Comparison of ENCODE assay signal across 1 cellular context in the genomic region with DNA sequence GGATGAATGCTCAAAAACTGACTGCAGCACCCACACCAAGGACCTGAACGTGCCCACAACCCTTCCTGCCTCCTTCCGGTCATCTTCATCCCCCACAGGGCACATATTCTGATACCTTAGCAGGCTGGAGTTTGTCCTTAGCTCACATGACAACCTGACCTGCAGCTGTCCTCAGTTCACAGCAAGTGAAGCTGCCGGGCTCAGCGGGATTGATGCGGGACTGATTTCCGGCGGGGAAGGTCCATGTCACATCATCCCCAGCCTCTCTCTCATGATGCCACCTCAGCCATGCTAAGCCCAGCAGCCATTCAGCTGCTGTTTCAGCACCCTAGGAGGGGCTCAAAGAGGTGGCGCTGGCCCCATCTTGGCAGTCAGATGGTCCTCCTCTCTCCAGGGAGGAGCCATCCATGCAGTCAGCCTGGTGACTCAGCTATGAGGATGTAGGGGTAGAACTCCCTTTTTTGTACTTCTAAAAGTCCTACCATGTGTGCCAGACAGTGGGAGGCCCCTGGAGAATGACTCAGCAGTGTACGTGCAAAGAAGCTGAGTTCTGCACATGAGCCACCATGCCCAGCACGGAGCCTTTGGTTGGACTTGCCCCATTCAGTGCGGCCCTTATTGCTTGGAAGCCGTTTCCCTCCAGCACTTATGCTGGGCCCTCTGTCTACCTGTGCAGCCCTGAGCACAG.
A peak's percentile ranks its signal among the peaks of the same experiment; 100 is the strongest.
TF ChIP-seq lines count a peak whose summit lies in the region.

No MANE protein-coding gene starts in this region.

TF ChIP-seq in K562, 482 proteins besides CTCF, POLR2A, EP300 and RAD21 (continued from another document and continues in another):
- TF ChIP-seq, protein P1, sequence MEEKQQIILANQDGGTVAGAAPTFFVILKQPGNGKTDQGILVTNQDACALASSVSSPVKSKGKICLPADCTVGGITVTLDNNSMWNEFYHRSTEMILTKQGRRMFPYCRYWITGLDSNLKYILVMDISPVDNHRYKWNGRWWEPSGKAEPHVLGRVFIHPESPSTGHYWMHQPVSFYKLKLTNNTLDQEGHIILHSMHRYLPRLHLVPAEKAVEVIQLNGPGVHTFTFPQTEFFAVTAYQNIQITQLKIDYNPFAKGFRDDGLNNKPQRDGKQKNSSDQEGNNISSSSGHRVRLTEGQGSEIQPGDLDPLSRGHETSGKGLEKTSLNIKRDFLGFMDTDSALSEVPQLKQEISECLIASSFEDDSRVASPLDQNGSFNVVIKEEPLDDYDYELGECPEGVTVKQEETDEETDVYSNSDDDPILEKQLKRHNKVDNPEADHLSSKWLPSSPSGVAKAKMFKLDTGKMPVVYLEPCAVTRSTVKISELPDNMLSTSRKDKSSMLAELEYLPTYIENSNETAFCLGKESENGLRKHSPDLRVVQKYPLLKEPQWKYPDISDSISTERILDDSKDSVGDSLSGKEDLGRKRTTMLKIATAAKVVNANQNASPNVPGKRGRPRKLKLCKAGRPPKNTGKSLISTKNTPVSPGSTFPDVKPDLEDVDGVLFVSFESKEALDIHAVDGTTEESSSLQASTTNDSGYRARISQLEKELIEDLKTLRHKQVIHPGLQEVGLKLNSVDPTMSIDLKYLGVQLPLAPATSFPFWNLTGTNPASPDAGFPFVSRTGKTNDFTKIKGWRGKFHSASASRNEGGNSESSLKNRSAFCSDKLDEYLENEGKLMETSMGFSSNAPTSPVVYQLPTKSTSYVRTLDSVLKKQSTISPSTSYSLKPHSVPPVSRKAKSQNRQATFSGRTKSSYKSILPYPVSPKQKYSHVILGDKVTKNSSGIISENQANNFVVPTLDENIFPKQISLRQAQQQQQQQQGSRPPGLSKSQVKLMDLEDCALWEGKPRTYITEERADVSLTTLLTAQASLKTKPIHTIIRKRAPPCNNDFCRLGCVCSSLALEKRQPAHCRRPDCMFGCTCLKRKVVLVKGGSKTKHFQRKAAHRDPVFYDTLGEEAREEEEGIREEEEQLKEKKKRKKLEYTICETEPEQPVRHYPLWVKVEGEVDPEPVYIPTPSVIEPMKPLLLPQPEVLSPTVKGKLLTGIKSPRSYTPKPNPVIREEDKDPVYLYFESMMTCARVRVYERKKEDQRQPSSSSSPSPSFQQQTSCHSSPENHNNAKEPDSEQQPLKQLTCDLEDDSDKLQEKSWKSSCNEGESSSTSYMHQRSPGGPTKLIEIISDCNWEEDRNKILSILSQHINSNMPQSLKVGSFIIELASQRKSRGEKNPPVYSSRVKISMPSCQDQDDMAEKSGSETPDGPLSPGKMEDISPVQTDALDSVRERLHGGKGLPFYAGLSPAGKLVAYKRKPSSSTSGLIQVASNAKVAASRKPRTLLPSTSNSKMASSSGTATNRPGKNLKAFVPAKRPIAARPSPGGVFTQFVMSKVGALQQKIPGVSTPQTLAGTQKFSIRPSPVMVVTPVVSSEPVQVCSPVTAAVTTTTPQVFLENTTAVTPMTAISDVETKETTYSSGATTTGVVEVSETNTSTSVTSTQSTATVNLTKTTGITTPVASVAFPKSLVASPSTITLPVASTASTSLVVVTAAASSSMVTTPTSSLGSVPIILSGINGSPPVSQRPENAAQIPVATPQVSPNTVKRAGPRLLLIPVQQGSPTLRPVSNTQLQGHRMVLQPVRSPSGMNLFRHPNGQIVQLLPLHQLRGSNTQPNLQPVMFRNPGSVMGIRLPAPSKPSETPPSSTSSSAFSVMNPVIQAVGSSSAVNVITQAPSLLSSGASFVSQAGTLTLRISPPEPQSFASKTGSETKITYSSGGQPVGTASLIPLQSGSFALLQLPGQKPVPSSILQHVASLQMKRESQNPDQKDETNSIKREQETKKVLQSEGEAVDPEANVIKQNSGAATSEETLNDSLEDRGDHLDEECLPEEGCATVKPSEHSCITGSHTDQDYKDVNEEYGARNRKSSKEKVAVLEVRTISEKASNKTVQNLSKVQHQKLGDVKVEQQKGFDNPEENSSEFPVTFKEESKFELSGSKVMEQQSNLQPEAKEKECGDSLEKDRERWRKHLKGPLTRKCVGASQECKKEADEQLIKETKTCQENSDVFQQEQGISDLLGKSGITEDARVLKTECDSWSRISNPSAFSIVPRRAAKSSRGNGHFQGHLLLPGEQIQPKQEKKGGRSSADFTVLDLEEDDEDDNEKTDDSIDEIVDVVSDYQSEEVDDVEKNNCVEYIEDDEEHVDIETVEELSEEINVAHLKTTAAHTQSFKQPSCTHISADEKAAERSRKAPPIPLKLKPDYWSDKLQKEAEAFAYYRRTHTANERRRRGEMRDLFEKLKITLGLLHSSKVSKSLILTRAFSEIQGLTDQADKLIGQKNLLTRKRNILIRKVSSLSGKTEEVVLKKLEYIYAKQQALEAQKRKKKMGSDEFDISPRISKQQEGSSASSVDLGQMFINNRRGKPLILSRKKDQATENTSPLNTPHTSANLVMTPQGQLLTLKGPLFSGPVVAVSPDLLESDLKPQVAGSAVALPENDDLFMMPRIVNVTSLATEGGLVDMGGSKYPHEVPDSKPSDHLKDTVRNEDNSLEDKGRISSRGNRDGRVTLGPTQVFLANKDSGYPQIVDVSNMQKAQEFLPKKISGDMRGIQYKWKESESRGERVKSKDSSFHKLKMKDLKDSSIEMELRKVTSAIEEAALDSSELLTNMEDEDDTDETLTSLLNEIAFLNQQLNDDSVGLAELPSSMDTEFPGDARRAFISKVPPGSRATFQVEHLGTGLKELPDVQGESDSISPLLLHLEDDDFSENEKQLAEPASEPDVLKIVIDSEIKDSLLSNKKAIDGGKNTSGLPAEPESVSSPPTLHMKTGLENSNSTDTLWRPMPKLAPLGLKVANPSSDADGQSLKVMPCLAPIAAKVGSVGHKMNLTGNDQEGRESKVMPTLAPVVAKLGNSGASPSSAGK (IDR thresholded peaks at IDR 0.05) = 0 out of 2 replicates have a peak, but pooled peaks have one; percentile 12
- TF ChIP-seq RFX1 (IDR thresholded peaks at IDR 0.05) (no peak), ZZZ3 (IDR thresholded peaks at IDR 0.05) (no peak), GATA2 (CRISPR knock-in tag; IDR thresholded peaks at IDR 0.05) (no peak), ZNF316 (IDR thresholded peaks at IDR 0.05) (peak; percentile 88), PRMT5 (CRISPR knock-in tag; IDR thresholded peaks at IDR 0.05) (no peak), KLF6 (CRISPR knock-in tag; IDR thresholded peaks at IDR 0.05; ENCODE audit: borderline replicate concordance) (no peak), ZNF695 (CRISPR knock-in tag; IDR thresholded peaks at IDR 0.05) (no peak), EZH2 (IDR thresholded peaks at IDR 0.05; ENCODE audit: borderline replicate concordance, low read depth, low read length) (no peak), SMAD2 (IDR thresholded peaks at IDR 0.05; ENCODE audit: low read depth, low read length) (no peak), MED1 (CRISPR knock-in tag; IDR thresholded peaks at IDR 0.05; ENCODE audit: borderline replicate concordance) (no peak), C11orf30 (IDR thresholded peaks at IDR 0.05; ENCODE audit: low read depth) (peak; percentile 89), RCOR1 (IDR thresholded peaks at IDR 0.05; ENCODE audit: borderline replicate concordance in 1 of 2, low read depth in 2 of 2, low read length in 2 of 2) (peak in 1 of 2 experiments; percentile 21; a peak in 1 of 4 replicates), PHB2 (IDR thresholded peaks at IDR 0.05; ENCODE audit: low read depth) (no peak), ZNF384 (IDR thresholded peaks at IDR 0.05; ENCODE audit: low read depth, low read length) (no peak), CCAR2 (IDR thresholded peaks at IDR 0.05; ENCODE audit: low read depth, low read length) (no peak), DNMT1 (IDR thresholded peaks at IDR 0.05) (no peak), HNRNPH1 (optimal IDR thresholded peaks at IDR 0.05; ENCODE audit: low read depth, low read length) (no peak), MAFK (IDR thresholded peaks at IDR 0.05; ENCODE audit: low read length) (peak; percentile 87), NFE2L1 (tag; IDR thresholded peaks at IDR 0.05; ENCODE audit: borderline replicate concordance, low read depth) (peak; percentile 58; the same call in 1 of the 2 replicates), ZEB2 (IDR thresholded peaks at IDR 0.05) (no peak)
- TF ChIP-seq, protein P2, sequence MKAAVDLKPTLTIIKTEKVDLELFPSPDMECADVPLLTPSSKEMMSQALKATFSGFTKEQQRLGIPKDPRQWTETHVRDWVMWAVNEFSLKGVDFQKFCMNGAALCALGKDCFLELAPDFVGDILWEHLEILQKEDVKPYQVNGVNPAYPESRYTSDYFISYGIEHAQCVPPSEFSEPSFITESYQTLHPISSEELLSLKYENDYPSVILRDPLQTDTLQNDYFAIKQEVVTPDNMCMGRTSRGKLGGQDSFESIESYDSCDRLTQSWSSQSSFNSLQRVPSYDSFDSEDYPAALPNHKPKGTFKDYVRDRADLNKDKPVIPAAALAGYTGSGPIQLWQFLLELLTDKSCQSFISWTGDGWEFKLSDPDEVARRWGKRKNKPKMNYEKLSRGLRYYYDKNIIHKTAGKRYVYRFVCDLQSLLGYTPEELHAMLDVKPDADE (conservative IDR thresholded peaks at IDR 0.05; ENCODE audit: control insufficient read depth, low read depth, low read length) = no peak
- TF ChIP-seq, protein P3, sequence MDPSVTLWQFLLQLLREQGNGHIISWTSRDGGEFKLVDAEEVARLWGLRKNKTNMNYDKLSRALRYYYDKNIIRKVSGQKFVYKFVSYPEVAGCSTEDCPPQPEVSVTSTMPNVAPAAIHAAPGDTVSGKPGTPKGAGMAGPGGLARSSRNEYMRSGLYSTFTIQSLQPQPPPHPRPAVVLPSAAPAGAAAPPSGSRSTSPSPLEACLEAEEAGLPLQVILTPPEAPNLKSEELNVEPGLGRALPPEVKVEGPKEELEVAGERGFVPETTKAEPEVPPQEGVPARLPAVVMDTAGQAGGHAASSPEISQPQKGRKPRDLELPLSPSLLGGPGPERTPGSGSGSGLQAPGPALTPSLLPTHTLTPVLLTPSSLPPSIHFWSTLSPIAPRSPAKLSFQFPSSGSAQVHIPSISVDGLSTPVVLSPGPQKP (CRISPR knock-in tag; IDR thresholded peaks at IDR 0.05) = no peak
- TF ChIP-seq, protein P4, sequence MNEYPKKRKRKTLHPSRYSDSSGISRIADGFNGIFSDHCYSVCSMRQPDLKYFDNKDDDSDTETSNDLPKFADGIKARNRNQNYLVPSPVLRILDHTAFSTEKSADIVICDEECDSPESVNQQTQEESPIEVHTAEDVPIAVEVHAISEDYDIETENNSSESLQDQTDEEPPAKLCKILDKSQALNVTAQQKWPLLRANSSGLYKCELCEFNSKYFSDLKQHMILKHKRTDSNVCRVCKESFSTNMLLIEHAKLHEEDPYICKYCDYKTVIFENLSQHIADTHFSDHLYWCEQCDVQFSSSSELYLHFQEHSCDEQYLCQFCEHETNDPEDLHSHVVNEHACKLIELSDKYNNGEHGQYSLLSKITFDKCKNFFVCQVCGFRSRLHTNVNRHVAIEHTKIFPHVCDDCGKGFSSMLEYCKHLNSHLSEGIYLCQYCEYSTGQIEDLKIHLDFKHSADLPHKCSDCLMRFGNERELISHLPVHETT (CRISPR knock-in tag; conservative IDR thresholded peaks at IDR 0.05 in 1 of 2, IDR thresholded peaks at IDR 0.05 in 1 of 2) = peak in 1 of 2 experiments; percentile 14; a peak in 1 of 4 replicates
- TF ChIP-seq, protein P5, sequence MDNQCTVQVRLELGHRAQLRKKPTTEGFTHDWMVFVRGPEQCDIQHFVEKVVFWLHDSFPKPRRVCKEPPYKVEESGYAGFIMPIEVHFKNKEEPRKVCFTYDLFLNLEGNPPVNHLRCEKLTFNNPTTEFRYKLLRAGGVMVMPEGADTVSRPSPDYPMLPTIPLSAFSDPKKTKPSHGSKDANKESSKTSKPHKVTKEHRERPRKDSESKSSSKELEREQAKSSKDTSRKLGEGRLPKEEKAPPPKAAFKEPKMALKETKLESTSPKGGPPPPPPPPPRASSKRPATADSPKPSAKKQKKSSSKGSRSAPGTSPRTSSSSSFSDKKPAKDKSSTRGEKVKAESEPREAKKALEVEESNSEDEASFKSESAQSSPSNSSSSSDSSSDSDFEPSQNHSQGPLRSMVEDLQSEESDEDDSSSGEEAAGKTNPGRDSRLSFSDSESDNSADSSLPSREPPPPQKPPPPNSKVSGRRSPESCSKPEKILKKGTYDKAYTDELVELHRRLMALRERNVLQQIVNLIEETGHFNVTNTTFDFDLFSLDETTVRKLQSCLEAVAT (IDR thresholded peaks at IDR 0.05) = no peak
- TF ChIP-seq, protein P6, sequence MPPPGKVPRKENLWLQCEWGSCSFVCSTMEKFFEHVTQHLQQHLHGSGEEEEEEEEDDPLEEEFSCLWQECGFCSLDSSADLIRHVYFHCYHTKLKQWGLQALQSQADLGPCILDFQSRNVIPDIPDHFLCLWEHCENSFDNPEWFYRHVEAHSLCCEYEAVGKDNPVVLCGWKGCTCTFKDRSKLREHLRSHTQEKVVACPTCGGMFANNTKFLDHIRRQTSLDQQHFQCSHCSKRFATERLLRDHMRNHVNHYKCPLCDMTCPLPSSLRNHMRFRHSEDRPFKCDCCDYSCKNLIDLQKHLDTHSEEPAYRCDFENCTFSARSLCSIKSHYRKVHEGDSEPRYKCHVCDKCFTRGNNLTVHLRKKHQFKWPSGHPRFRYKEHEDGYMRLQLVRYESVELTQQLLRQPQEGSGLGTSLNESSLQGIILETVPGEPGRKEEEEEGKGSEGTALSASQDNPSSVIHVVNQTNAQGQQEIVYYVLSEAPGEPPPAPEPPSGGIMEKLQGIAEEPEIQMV (tag; conservative IDR thresholded peaks at IDR 0.05; ENCODE audit: low read depth) = no peak
